Comparison of ENCODE assay signal across 7 cellular contexts in genomic region chr9:35112257-35113020, GRCh38. TPM values are rescaled to one million over a fixed set of nuclear protein-coding genes. Genes with fewer than 3 reads are reported as not detected.
A peak's percentile ranks its signal among the peaks of the same experiment; 100 is the strongest.
DNase-seq lines count a peak whose midpoint lies in the region; ATAC-seq and FAIRE-seq lines count a peak whose summit lies in the region.

No MANE protein-coding gene starts in this region.

- H3K9ac ChIP-seq in HUES64 (ENCODE audit: low read depth, low read length), result no peak overlapping the region

- H3K9me3 ChIP-seq in HUES64 (ENCODE audit: insufficient read depth, low read depth, low read length) (no peaks in the 10 kb centered on the region), small intestine (ENCODE audit: control insufficient read depth, low read depth) (no peaks in the 10 kb centered on the region)

- 79% methylated on average over 3 of the region's 3 CpGs for WGBS in HUES64
- 61 to 79% (median 71%) methylated on average over 3 of the region's 3 CpGs for WGBS in small intestine, 3 donors

- DNase-seq in hepatic stellate cell (ENCODE audit: low spot score) (peak; percentile 47), small intestine (no peak)

- H3K9me3 Mint-ChIP-seq in activated naive CD4-positive, alpha-beta T cell treated with anti-CD3 and anti-CD28 coated beads, Interleukin-2, amount 50 U/mL, for 24 hours, result no peaks in the 10 kb centered on the region

- no peaks in the 10 kb centered on the region for H3K27me3 ChIP-seq in HUES64 (ENCODE audit: insufficient read depth, low read length)
- no peaks in the 10 kb centered on the region for H3K27me3 ChIP-seq in small intestine (ENCODE audit: control insufficient read depth in 2 of 2, insufficient read depth in 2 of 2, low read length in 2 of 2)

- H3K4me3 ChIP-seq in HUES64 (ENCODE audit: low read length) (peak overlapping the region; percentile 37), small intestine (ENCODE audit: low read depth in 1 of 2, low read length in 2 of 2) (no peak overlapping the region)

- no peaks in the 10 kb centered on the region; the same call in 1 of the 2 replicates for H3K36me3 ChIP-seq in HUES64 (ENCODE audit: insufficient read depth, low read length)
- H3K36me3 ChIP-seq in small intestine (ENCODE audit: control insufficient read depth in 2 of 2, insufficient read depth in 2 of 2, low read length in 2 of 2), result peaks cover 0 to under 1% of the 10 kb centered on the region in 2 donors

- H3K27ac ChIP-seq in HUES64 (ENCODE audit: low read depth, low read length) (peak overlapping the region; percentile 9; the same call in 1 of the 2 replicates), small intestine (ENCODE audit: low read depth in 1 of 2, low read length in 1 of 2) (peak overlapping the region; percentile 34 to 83)

- H3K27me3 Mint-ChIP-seq in activated naive CD4-positive, alpha-beta T cell treated with anti-CD3 and anti-CD28 coated beads, Interleukin-2, amount 50 U/mL, for 24 hours, result no peaks in the 10 kb centered on the region

- peaks cover 66% of the 10 kb centered on the region for H3K4me1 Mint-ChIP-seq in activated naive CD4-positive, alpha-beta T cell treated with anti-CD3 and anti-CD28 coated beads, Interleukin-2, amount 50 U/mL, for 24 hours

- H3K4me3 Mint-ChIP-seq in activated naive CD4-positive, alpha-beta T cell treated with anti-CD3 and anti-CD28 coated beads, Interleukin-2, amount 50 U/mL, for 24 hours, result peak overlapping the region; percentile 80

- no peak for ATAC-seq in HG03095 (IDR thresholded peaks at IDR 0.05; ENCODE audit: unreplicated experiment)
- no peak for ATAC-seq in HG02610 (IDR thresholded peaks at IDR 0.05; ENCODE audit: unreplicated experiment)
- ATAC-seq in HG03159 (IDR thresholded peaks at IDR 0.05; ENCODE audit: unreplicated experiment), result no peak

- H3K36me3 Mint-ChIP-seq in activated naive CD4-positive, alpha-beta T cell treated with anti-CD3 and anti-CD28 coated beads, Interleukin-2, amount 50 U/mL, for 24 hours, result no peaks in the 10 kb centered on the region

- peak overlapping the region; percentile 94 for H3K27ac Mint-ChIP-seq in activated naive CD4-positive, alpha-beta T cell treated with anti-CD3 and anti-CD28 coated beads, Interleukin-2, amount 50 U/mL, for 24 hours

- H3K4me1 ChIP-seq in HUES64 (ENCODE audit: insufficient read depth, low read length), result peaks cover 35% of the 10 kb centered on the region
- peaks cover 10 to 23% of the 10 kb centered on the region in 2 donors for H3K4me1 ChIP-seq in small intestine (ENCODE audit: control insufficient read depth in 2 of 2, insufficient read depth in 1 of 2, low read depth in 1 of 2, low read length in 1 of 2)

- FAIRE-seq in small intestine (lab: Jason Lieb, UNC), result no peak

RNA-seq across cellular contexts. Expression of gene ATOSB, which starts 3.2 kb away (rescaled TPM):
- 5.6 TPM for polyA plus RNA-seq in HUES64 (2013, experiment 1 of 2)
- 6.1 TPM for polyA plus RNA-seq in HUES64 (2013, experiment 2 of 2)
- 10 to 100 TPM; 11.3 to 20.1 (median 17.8) TPM for polyA plus RNA-seq in small intestine

RNA-seq across cellular contexts. Expression of gene STOML2, which starts 9.5 kb away (rescaled TPM):
- polyA plus RNA-seq in HUES64 (2013, experiment 1 of 2), result 134 TPM
- 132 TPM for polyA plus RNA-seq in HUES64 (2013, experiment 2 of 2)
- polyA plus RNA-seq in small intestine, result 100 to 1,000 TPM; 125 to 160 (median 132) TPM

RNA-seq across cellular contexts. Expression of gene PIGO, which starts 16.0 kb away (rescaled TPM):
- polyA plus RNA-seq in HUES64 (2013, experiment 1 of 2), result 11.8 TPM
- 13.3 TPM for polyA plus RNA-seq in HUES64 (2013, experiment 2 of 2)
- 10 to 100 TPM; 10.8 to 23.8 (median 13.4) TPM for polyA plus RNA-seq in small intestine

RNA-seq across cellular contexts. Expression of gene FANCG, which starts 32.7 kb away (rescaled TPM):
- 49.3 TPM for polyA plus RNA-seq in HUES64 (2013, experiment 1 of 2)
- 49.5 TPM for polyA plus RNA-seq in HUES64 (2013, experiment 2 of 2)
- 10 to 100 TPM in 2 of 3 donors, 1 to 10 TPM in 1; 10.0 to 21.1 (median 12.3) TPM for polyA plus RNA-seq in small intestine

RNA-seq across cellular contexts. Expression of gene VCP, which starts 40.0 kb away (rescaled TPM):
- 256 TPM for polyA plus RNA-seq in HUES64 (2013, experiment 1 of 2)
- 254 TPM for polyA plus RNA-seq in HUES64 (2013, experiment 2 of 2)
- polyA plus RNA-seq in small intestine, result 100 to 1,000 TPM in 1 of 3 donors, 10 to 100 TPM in 2; 54.0 to 116 (median 58.6) TPM
